ENCODE assay signal across 8 cellular contexts in genomic region chr7:36526720-36527548, GRCh38.
DNase-seq lines count a peak whose midpoint lies in the region; ATAC-seq and TF ChIP-seq lines count a peak whose summit lies in the region.

No MANE protein-coding gene starts in this region.

- TF ChIP-seq POLR2A in NB4 (IDR thresholded peaks at IDR 0.05; ENCODE audit: extremely low read depth, insufficient read length): no peak

- ATAC-seq in GM21576 (IDR thresholded peaks at IDR 0.05; ENCODE audit: unreplicated experiment) (peak; percentile 83), GM19324 (IDR thresholded peaks at IDR 0.05; ENCODE audit: low FRiP score, unreplicated experiment) (no peak)

- H3K4me3 ChIP-seq in NB4 (ENCODE audit: low read depth, low read length): no peak overlapping the region
- H3K4me3 ChIP-seq in epithelial cell of esophagus (ENCODE audit: low read length): no peak overlapping the region

- DNase-seq in AG20443 (ENCODE audit: low spot score) (peak; percentile 55), NB4 (ENCODE audit: low read depth) (peak; percentile 75), epithelial cell of esophagus (ENCODE audit: low read depth) (peak; percentile 92), NCI-H526 treated with DMSO at 0.1 percent for 48 hours (lab: John Stamatoyannopoulos, UW) (no peak), KG1 (lab: John Stamatoyannopoulos, UW) (no peak), SHP77 treated with DMSO at 0.1 percent for 48 hours (lab: John Stamatoyannopoulos, UW) (no peak)

- TF ChIP-seq CTCF in NB4 (IDR thresholded peaks at IDR 0.05; ENCODE audit: low read depth, low read length) (no peak), epithelial cell of esophagus (IDR thresholded peaks at IDR 0.05; ENCODE audit: insufficient read depth, low read depth, low read length, missing control alignments) (no peak)

Comparison
In these comparisons a context has a peak if more than half of its experiments do, and no peak if none do; other contexts are left out.
1. DNase-seq: peak in AG20443 (single experiment), NB4 (single experiment) and epithelial cell of esophagus (single experiment); none in NCI-H526 treated with DMSO at 0.1 percent for 48 hours (single experiment), KG1 (single experiment) and SHP77 treated with DMSO at 0.1 percent for 48 hours (single experiment).